ENCODE assay signal across 39 cellular contexts in the genomic region with DNA sequence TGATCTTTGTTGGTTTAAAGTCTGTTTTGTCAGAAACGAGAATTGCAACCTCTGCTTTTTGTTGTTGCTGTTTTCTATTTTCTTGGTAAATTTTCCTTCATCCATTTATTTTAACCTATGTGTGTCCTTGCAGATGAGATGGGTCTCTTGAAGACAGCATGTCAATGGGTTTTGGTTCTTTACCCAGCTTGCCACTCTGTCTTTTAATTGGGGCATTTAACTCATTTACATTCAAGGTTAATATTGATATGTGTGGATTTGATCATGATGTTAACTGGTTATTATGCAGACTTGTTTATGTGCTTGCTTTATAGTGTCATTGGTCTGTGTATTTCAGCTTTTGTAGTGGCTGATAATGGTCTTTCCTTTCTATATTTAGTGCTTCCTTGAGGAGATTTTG.
"Had no signal": no experiment of that assay in that cellular context is flagged by ENCODE, and none has a peak within 500 bp of the region (broad histone marks: within the 10 kb centered on the region; RNA-seq: fewer than 3 reads in every experiment).

No MANE protein-coding gene starts in this region.

- H3K4me3 ChIP-seq: adrenal gland, ascending aorta, body of pancreas, breast epithelium, cardiac muscle cell had no signal

- H3K27me3 Mint-ChIP-seq: activated naive CD4-positive, alpha-beta T cell treated with anti-CD3 and anti-CD28 coated beads, Interleukin-2, amount 10 ng/mL, durations not matched to agents 7 days and 5 days; activated naive CD4-positive, alpha-beta T cell treated with anti-CD3 and anti-CD28 coated beads, Interleukin-2, amount 50 U/mL, for 24 hours; activated naive CD8-positive, alpha-beta T cell; activated naive CD8-positive, alpha-beta T cell treated with anti-CD3 and anti-CD28 coated beads for 36 hours; activated naive CD8-positive, alpha-beta T cell treated with anti-CD3 and anti-CD28 coated beads, Interleukin-2, amount 10 ng/mL, durations not matched to agents 7 days and 5 days; activated naive CD8-positive, alpha-beta T cell treated with anti-CD3 and anti-CD28 coated beads, Interleukin-2, amount 50 U/mL, for 24 hours; activated T-cell treated with anti-CD3 and anti-CD28 coated beads, Interleukin-2, amount 50 U/mL, for 24 hours; activated T-helper 17 cell treated with anti-CD3 and anti-CD28 coated beads, Interleukin-2, amount 50 U/mL, for 72 hours; central memory CD8-positive, alpha-beta T cell had no signal

- H3K27ac ChIP-seq: adrenal gland, ascending aorta, body of pancreas, brain microvascular endothelial cell, breast epithelium, cardiac muscle cell had no signal

- H3K4me1 Mint-ChIP-seq: activated naive CD4-positive, alpha-beta T cell treated with anti-CD3 and anti-CD28 coated beads, Interleukin-2, amount 10 ng/mL, durations not matched to agents 7 days and 5 days; activated naive CD4-positive, alpha-beta T cell treated with anti-CD3 and anti-CD28 coated beads, Interleukin-2, amount 50 U/mL, for 24 hours; activated naive CD8-positive, alpha-beta T cell treated with anti-CD3 and anti-CD28 coated beads for 36 hours; activated naive CD8-positive, alpha-beta T cell treated with anti-CD3 and anti-CD28 coated beads, Interleukin-2, amount 10 ng/mL, durations not matched to agents 7 days and 5 days; activated naive CD8-positive, alpha-beta T cell treated with anti-CD3 and anti-CD28 coated beads, Interleukin-2, amount 50 U/mL, for 24 hours; activated T-helper 17 cell treated with anti-CD3 and anti-CD28 coated beads, Interleukin-2, amount 50 U/mL, for 72 hours; central memory CD8-positive, alpha-beta T cell had no signal

- DNase-seq: activated effector memory CD4-positive, alpha-beta T cell treated with anti-CD3 and anti-CD28 coated beads, Interleukin-2, amount 50 U/mL, for 16 hours; activated effector memory CD4-positive, alpha-beta T cell treated with Interleukin-2 at 50 U/mL for 16 hours; activated gamma-delta T cell; activated gamma-delta T cell treated with Interleukin-2 at 50 U/mL for 16 hours; activated naive CD4-positive, alpha-beta T cell; activated naive CD4-positive, alpha-beta T cell treated with anti-CD3 and anti-CD28 coated beads for 36 hours; activated naive CD4-positive, alpha-beta T cell treated with anti-CD3 and anti-CD28 coated beads, Interleukin-2, amount 10 ng/mL, durations not matched to agents 7 days and 5 days; activated naive CD4-positive, alpha-beta T cell treated with anti-CD3 and anti-CD28 coated beads, Interleukin-2, amount 50 U/mL, for 16 hours; activated naive CD4-positive, alpha-beta T cell treated with Interleukin-2 at 50 U/mL for 16 hours; activated naive CD8-positive, alpha-beta T cell treated with anti-CD3 and anti-CD28 coated beads for 36 hours; activated naive CD8-positive, alpha-beta T cell treated with anti-CD3 and anti-CD28 coated beads, Interleukin-2, amount 10 ng/mL, durations not matched to agents 7 days and 5 days; activated naive CD8-positive, alpha-beta T cell treated with anti-CD3 and anti-CD28 coated beads, Interleukin-2, amount 50 U/mL, for 24 hours; activated T-cell treated with anti-CD3 and anti-CD28 coated beads for 4 hours; activated T-cell treated with anti-CD3 and anti-CD28 coated beads, Interleukin-2, amount 50 U/mL, for 1 hour; activated T-cell treated with anti-CD3 and anti-CD28 coated beads, Interleukin-2, amount 50 U/mL, for 24 hours; activated T-cell treated with anti-CD3 and anti-CD28 coated beads, Interleukin-2, amount 50 U/mL, for 4 hours; activated T-cell treated with anti-CD3 and anti-CD28 coated beads, Interleukin-2, amount 50 U/mL, for 48 hours; activated T-cell treated with anti-CD3 and anti-CD28 coated beads, Interleukin-2, amount 50 U/mL, for 72 hours; adrenal gland; amniotic stem cell; amygdala; anterior cingulate cortex; aorta; body of pancreas; brain microvascular endothelial cell; caudate nucleus; central memory CD4-positive, alpha-beta T cell; cerebellar nuclear complex had no signal

- H3K9me3 ChIP-seq: adrenal gland had no signal

- H3K4me1 ChIP-seq: adrenal gland, ascending aorta, body of pancreas, breast epithelium had no signal

- H3K4me3 Mint-ChIP-seq: activated naive CD4-positive, alpha-beta T cell treated with anti-CD3 and anti-CD28 coated beads for 36 hours; activated naive CD4-positive, alpha-beta T cell treated with anti-CD3 and anti-CD28 coated beads, Interleukin-2, amount 10 ng/mL, durations not matched to agents 7 days and 5 days; activated naive CD4-positive, alpha-beta T cell treated with anti-CD3 and anti-CD28 coated beads, Interleukin-2, amount 50 U/mL, for 24 hours; activated naive CD8-positive, alpha-beta T cell; activated naive CD8-positive, alpha-beta T cell treated with anti-CD3 and anti-CD28 coated beads for 36 hours; activated naive CD8-positive, alpha-beta T cell treated with anti-CD3 and anti-CD28 coated beads, Interleukin-2, amount 10 ng/mL, durations not matched to agents 7 days and 5 days; activated naive CD8-positive, alpha-beta T cell treated with anti-CD3 and anti-CD28 coated beads, Interleukin-2, amount 50 U/mL, for 24 hours; activated T-cell treated with anti-CD3 and anti-CD28 coated beads, Interleukin-2, amount 50 U/mL, for 24 hours; activated T-cell treated with anti-CD3 and anti-CD28 coated beads, Interleukin-2, amount 50 U/mL, for 4 hours; activated T-cell treated with anti-CD3 and anti-CD28 coated beads, Interleukin-2, amount 50 U/mL, for 72 hours; activated T-helper 1 cell treated with anti-CD3 and anti-CD28 coated beads, Interleukin-12 subunit alpha, Interleukin-12 subunit beta, Interleukin-2, Interleukin-4 antibody, amounts not matched to agents 30 ng/mL and 10 ng/mL and 1 ng/mL, durations not matched to agents 14 hours and 24 hours and 36 hours; activated T-helper 17 cell treated with anti-CD3 and anti-CD28 coated beads, Interleukin-2, amount 50 U/mL, for 72 hours; brain; central memory CD8-positive, alpha-beta T cell had no signal

- H3K27ac Mint-ChIP-seq: activated naive CD4-positive, alpha-beta T cell treated with anti-CD3 and anti-CD28 coated beads for 36 hours; activated naive CD4-positive, alpha-beta T cell treated with anti-CD3 and anti-CD28 coated beads, Interleukin-2, amount 10 ng/mL, durations not matched to agents 7 days and 5 days; activated naive CD4-positive, alpha-beta T cell treated with anti-CD3 and anti-CD28 coated beads, Interleukin-2, amount 50 U/mL, for 24 hours; activated naive CD4-positive, alpha-beta T cell treated with anti-CD3 and anti-CD28 coated beads, Interleukin-2, amount 50 U/mL, for 72 hours; activated naive CD8-positive, alpha-beta T cell; activated naive CD8-positive, alpha-beta T cell treated with anti-CD3 and anti-CD28 coated beads for 36 hours; activated naive CD8-positive, alpha-beta T cell treated with anti-CD3 and anti-CD28 coated beads, Interleukin-2, amount 10 ng/mL, durations not matched to agents 7 days and 5 days; activated naive CD8-positive, alpha-beta T cell treated with anti-CD3 and anti-CD28 coated beads, Interleukin-2, amount 50 U/mL, for 24 hours; activated T-cell treated with anti-CD3 and anti-CD28 coated beads, Interleukin-2, amount 50 U/mL, for 24 hours; activated T-cell treated with anti-CD3 and anti-CD28 coated beads, Interleukin-2, amount 50 U/mL, for 72 hours; activated T-helper 1 cell treated with anti-CD3 and anti-CD28 coated beads, Interleukin-12 subunit alpha, Interleukin-12 subunit beta, Interleukin-2, Interleukin-4 antibody, amounts not matched to agents 30 ng/mL and 10 ng/mL and 1 ng/mL, durations not matched to agents 14 hours and 24 hours and 36 hours; activated T-helper 17 cell treated with anti-CD3 and anti-CD28 coated beads, Interleukin-2, amount 50 U/mL, for 72 hours; activated T-helper 2 cell treated with anti-CD3 and anti-CD28 coated beads, Interferon-gamma antibody, Interleukin-2, Interleukin-4, amounts not matched to agents 10 μg/mL and 5 μg/mL and 100 μg/mL, durations not matched to agents 14 hours and 24 hours and 36 hours; brain had no signal

- H3K36me3 ChIP-seq: adrenal gland, ascending aorta, brain microvascular endothelial cell, breast epithelium, cardiac muscle cell had no signal

- ATAC-seq: activated naive CD4-positive, alpha-beta T cell treated with anti-CD3 and anti-CD28 coated beads, Interleukin-2, amount 50 U/mL, for 72 hours; activated naive CD8-positive, alpha-beta T cell treated with anti-CD3 and anti-CD28 coated beads, Interleukin-2, amount 50 U/mL, for 24 hours; activated T-cell treated with anti-CD3 and anti-CD28 coated beads, Interleukin-2, amount 50 U/mL, for 4 hours; activated T-cell treated with anti-CD3 and anti-CD28 coated beads, Interleukin-2, amount 50 U/mL, for 72 hours; activated T-helper 17 cell treated with anti-CD3 and anti-CD28 coated beads, Interleukin-2, amount 50 U/mL, for 72 hours; body of pancreas had no signal
